2 cellular contexts compared by ENCODE assay signal in genomic region chr6:159008656-159009288, GRCh38.
TF ChIP-seq lines count a peak whose summit lies in the region.

No MANE protein-coding gene starts in this region.

TF ChIP-seq in endothelial cell of umbilical vein, 7 proteins besides CTCF, POLR2A, EP300 and RAD21:
- TF ChIP-seq EZH2 (IDR thresholded peaks at IDR 0.05; ENCODE audit: borderline replicate concordance, low read depth, low read length, severe bottlenecking) (no peak), MAX (IDR thresholded peaks at IDR 0.05; ENCODE audit: insufficient read depth, insufficient read length) (no peak), JUN (IDR thresholded peaks at IDR 0.05; ENCODE audit: borderline replicate concordance, insufficient read depth, insufficient read length, low read depth) (no peak), POLR2AphosphoS5 (IDR thresholded peaks at IDR 0.05; ENCODE audit: insufficient read depth, low read depth, low read length) (no peak), MYC (IDR thresholded peaks at IDR 0.05; ENCODE audit: low read depth, low read length) (no peak)

TF ChIP-seq in HEK293T, 16 proteins besides CTCF, POLR2A, EP300 and RAD21:
- TF ChIP-seq CTBP1 (IDR thresholded peaks at IDR 0.05; ENCODE audit: borderline replicate concordance) (no peak), PKNOX1 (IDR thresholded peaks at IDR 0.05) (no peak), L3MBTL2 (conservative IDR thresholded peaks at IDR 0.05) (no peak), NFRKB (IDR thresholded peaks at IDR 0.05) (no peak), SP1 (IDR thresholded peaks at IDR 0.05) (no peak), SUZ12 (IDR thresholded peaks at IDR 0.05) (no peak), LEF1 (IDR thresholded peaks at IDR 0.05; ENCODE audit: borderline replicate concordance) (no peak), ZNF384 (IDR thresholded peaks at IDR 0.05) (no peak), FOXM1 (IDR thresholded peaks at IDR 0.05; ENCODE audit: borderline replicate concordance) (no peak), ELF4 (IDR thresholded peaks at IDR 0.05) (no peak), ARNT (IDR thresholded peaks at IDR 0.05) (no peak), BHLHE40 (IDR thresholded peaks at IDR 0.05; ENCODE audit: borderline replicate concordance) (no peak), FOXK2 (IDR thresholded peaks at IDR 0.05) (no peak), FOXA1 (IDR thresholded peaks at IDR 0.05) (no peak), TARDBP (IDR thresholded peaks at IDR 0.05) (no peak)
